ENCODE assay signal across 15 cellular contexts in genomic region chr13:44403720-44404063, GRCh38. TPM values are rescaled to one million over a fixed set of nuclear protein-coding genes. Genes with fewer than 3 reads are reported as not detected.
DNase-seq lines count a peak whose midpoint lies in the region; ATAC-seq, FAIRE-seq and TF ChIP-seq lines count a peak whose summit lies in the region.
"Had no signal": no experiment of that assay in that cellular context is flagged by ENCODE, and none has a peak within 500 bp of the region (broad histone marks: within the 10 kb centered on the region; RNA-seq: fewer than 3 reads in every experiment).

No MANE protein-coding gene starts in this region.

- no peaks in the 10 kb centered on the region for H3K27me3 ChIP-seq in GM23338 (ENCODE audit: insufficient read depth)
- H3K27me3 ChIP-seq in NT2/D1 (ENCODE audit: insufficient read depth, insufficient read length): no peaks in the 10 kb centered on the region
- no peaks in the 10 kb centered on the region for H3K27me3 ChIP-seq in foreskin keratinocyte
- H3K27me3 ChIP-seq in pancreas: no peaks in the 10 kb centered on the region
- no peaks in the 10 kb centered on the region for H3K27me3 ChIP-seq in gastrocnemius medialis

- DNase-seq in GM23338 (ENCODE audit: low spot score) (peak; percentile 35), NT2/D1 (ENCODE audit: low read depth, low spot score) (no peak), foreskin keratinocyte (no peak), pancreas (no peak), gastrocnemius medialis (no peak)
- DNase-seq: activated CD4-positive, alpha-beta memory T cell treated with anti-CD3 and anti-CD28 coated beads for 36 hours; effector CD8-positive, alpha-beta T cell; foreskin fibroblast; kidney glomerular epithelial cell; naive B cell; NCI-H524 had no signal

- peak overlapping the region; percentile 51 for H3K9ac ChIP-seq in NT2/D1 (ENCODE audit: insufficient read length, low read depth)

- H3K9me3 ChIP-seq in NT2/D1 (ENCODE audit: insufficient read depth, low read length) (no peaks in the 10 kb centered on the region), pancreas (no peaks in the 10 kb centered on the region), gastrocnemius medialis (no peaks in the 10 kb centered on the region)

- ATAC-seq in GM23338: peak; percentile 60
- ATAC-seq in foreskin keratinocyte: peak; percentile 53
- ATAC-seq in pancreas: peak; percentile 36 to 57 (median 45)
- no peak for ATAC-seq in stimulated activated memory B cell treated with anti-CD40 and anti-IgM and Interleukin-4, amounts not matched to agents 10 μg/mL and 1 μg/mL and 100 μg/mL, for 72 hours
- ATAC-seq in HG03097 (IDR thresholded peaks at IDR 0.05; ENCODE audit: low FRiP score, unreplicated experiment): no peak
- no peak for ATAC-seq in GM19463 (IDR thresholded peaks at IDR 0.05; ENCODE audit: unreplicated experiment)
- no peak for ATAC-seq in gastrocnemius medialis
- ATAC-seq: activated T-helper 17 cell treated with anti-CD3 and anti-CD28 coated beads, Interleukin-2, amount 50 U/mL, for 72 hours had no signal

- peak overlapping the region; percentile 24; the same call in 1 of the 2 replicates for H3K27ac Mint-ChIP-seq in GM23338
- no peak overlapping the region for H3K27ac Mint-ChIP-seq in stimulated activated memory B cell treated with anti-CD40 and anti-IgM and Interleukin-4, amounts not matched to agents 10 μg/mL and 1 μg/mL and 100 μg/mL, for 72 hours
- H3K27ac Mint-ChIP-seq: activated CD4-positive, alpha-beta memory T cell treated with anti-CD3 and anti-CD28 coated beads for 36 hours; activated T-helper 17 cell treated with anti-CD3 and anti-CD28 coated beads, Interleukin-2, amount 50 U/mL, for 72 hours had no signal

- H3K36me3 ChIP-seq in GM23338 (ENCODE audit: insufficient read depth): no peaks in the 10 kb centered on the region
- no peaks in the 10 kb centered on the region for H3K36me3 ChIP-seq in NT2/D1 (ENCODE audit: insufficient read depth, insufficient read length, low read length)
- H3K36me3 ChIP-seq in pancreas: no peaks in the 10 kb centered on the region
- no peaks in the 10 kb centered on the region for H3K36me3 ChIP-seq in gastrocnemius medialis

- WGBS in pancreas, 2 donors: 69 to 72% methylated on average over 7 of the region's 7 CpGs

- peaks cover 5% of the 10 kb centered on the region for H3K27me3 Mint-ChIP-seq in GM23338 (ENCODE audit: insufficient read depth, low read depth, poor library complexity)
- peaks cover 34% of the 10 kb centered on the region for H3K27me3 Mint-ChIP-seq in stimulated activated memory B cell treated with anti-CD40 and anti-IgM and Interleukin-4, amounts not matched to agents 10 μg/mL and 1 μg/mL and 100 μg/mL, for 72 hours

- in situ Hi-C loops in gastrocnemius medialis (cut with MboI; ENCODE audit: low sequenced_read_pairs in 4 of 4): no loop called here

- H3K4me3 ChIP-seq in GM23338: peak overlapping the region; percentile 41
- H3K4me3 ChIP-seq in NT2/D1 (ENCODE audit: insufficient read length, low read depth): peak overlapping the region; percentile 28
- no peak overlapping the region for H3K4me3 ChIP-seq in pancreas
- H3K4me3 ChIP-seq in gastrocnemius medialis: no peak overlapping the region

- no peak for FAIRE-seq in pancreas (lab: Jason Lieb, UNC)

- no peaks in the 10 kb centered on the region for H3K79me2 ChIP-seq in GM23338 (replicated peaks; ENCODE audit: insufficient read depth)

- no peaks in the 10 kb centered on the region for H3K9me2 ChIP-seq in GM23338 (ENCODE audit: insufficient read depth)

- H3K36me3 Mint-ChIP-seq in GM23338 (ENCODE audit: low read depth): no peaks in the 10 kb centered on the region
- no peaks in the 10 kb centered on the region for H3K36me3 Mint-ChIP-seq in stimulated activated memory B cell treated with anti-CD40 and anti-IgM and Interleukin-4, amounts not matched to agents 10 μg/mL and 1 μg/mL and 100 μg/mL, for 72 hours
- H3K36me3 Mint-ChIP-seq: activated CD4-positive, alpha-beta memory T cell treated with anti-CD3 and anti-CD28 coated beads for 36 hours; naive B cell had no signal

- peaks cover 65% of the 10 kb centered on the region for H3K4me1 Mint-ChIP-seq in GM23338
- H3K4me1 Mint-ChIP-seq in stimulated activated memory B cell treated with anti-CD40 and anti-IgM and Interleukin-4, amounts not matched to agents 10 μg/mL and 1 μg/mL and 100 μg/mL, for 72 hours: no peaks in the 10 kb centered on the region
- H3K4me1 Mint-ChIP-seq: activated T-helper 17 cell treated with anti-CD3 and anti-CD28 coated beads, Interleukin-2, amount 50 U/mL, for 72 hours; naive B cell had no signal

- H3K9me3 Mint-ChIP-seq in GM23338: no peaks in the 10 kb centered on the region
- no peaks in the 10 kb centered on the region for H3K9me3 Mint-ChIP-seq in stimulated activated memory B cell treated with anti-CD40 and anti-IgM and Interleukin-4, amounts not matched to agents 10 μg/mL and 1 μg/mL and 100 μg/mL, for 72 hours
- H3K9me3 Mint-ChIP-seq: activated CD4-positive, alpha-beta memory T cell treated with anti-CD3 and anti-CD28 coated beads for 36 hours; activated T-helper 17 cell treated with anti-CD3 and anti-CD28 coated beads, Interleukin-2, amount 50 U/mL, for 72 hours; naive B cell had no signal

- 0 out of 2 replicates have a peak, but pooled peaks cover 2% of the 10 kb centered on the region for H3F3A ChIP-seq in GM23338 (replicated peaks; ENCODE audit: low read depth)

- no peaks in the 10 kb centered on the region for H4K20me1 ChIP-seq in GM23338 (replicated peaks; ENCODE audit: insufficient read depth)

- H3K4me2 ChIP-seq in GM23338: peak overlapping the region; percentile 85

- peak overlapping the region; percentile 94 for H2AFZ ChIP-seq in GM23338

- H3K4me3 Mint-ChIP-seq in GM23338: peak overlapping the region; percentile 47
- no peak overlapping the region for H3K4me3 Mint-ChIP-seq in stimulated activated memory B cell treated with anti-CD40 and anti-IgM and Interleukin-4, amounts not matched to agents 10 μg/mL and 1 μg/mL and 100 μg/mL, for 72 hours
- H3K4me3 Mint-ChIP-seq: activated CD4-positive, alpha-beta memory T cell treated with anti-CD3 and anti-CD28 coated beads for 36 hours; activated T-helper 17 cell treated with anti-CD3 and anti-CD28 coated beads, Interleukin-2, amount 50 U/mL, for 72 hours had no signal

- TF ChIP-seq CTCF in GM23338 (conservative IDR thresholded peaks at IDR 0.05; ENCODE audit: low read depth in 2 of 2) (no peak), foreskin keratinocyte (conservative IDR thresholded peaks at IDR 0.05) (no peak), pancreas (IDR thresholded peaks at IDR 0.05) (no peak), gastrocnemius medialis (IDR thresholded peaks at IDR 0.05 in 4 of 5, conservative IDR thresholded peaks at IDR 0.05 in 1 of 5) (no peak)

- TF ChIP-seq POLR2A in gastrocnemius medialis (IDR thresholded peaks at IDR 0.05): no peak

- H3K4me1 ChIP-seq in GM23338 (ENCODE audit: insufficient read depth): peaks cover 69% of the 10 kb centered on the region
- H3K4me1 ChIP-seq in NT2/D1 (ENCODE audit: insufficient read depth, insufficient read length): peaks cover 12% of the 10 kb centered on the region
- H3K4me1 ChIP-seq in foreskin keratinocyte: peaks cover 14% of the 10 kb centered on the region
- H3K4me1 ChIP-seq in pancreas: peaks cover 0 to 6% (median 0%) of the 10 kb centered on the region in 3 donors
- no peaks in the 10 kb centered on the region for H3K4me1 ChIP-seq in gastrocnemius medialis

- intact Hi-C loops in pancreas (cut with DNase I) (no loop called here), gastrocnemius medialis (cut with DNase I; ENCODE audit: low total_unique reads) (no loop called here)

- H3K27ac ChIP-seq in GM23338 (ENCODE audit: low read depth): peak overlapping the region; percentile 70; the same call in 1 of the 2 replicates
- no peak overlapping the region for H3K27ac ChIP-seq in foreskin keratinocyte
- H3K27ac ChIP-seq in pancreas: peak overlapping the region in 2 of 4 donors; percentile 10 to 36
- H3K27ac ChIP-seq in gastrocnemius medialis: no peak overlapping the region

TF ChIP-seq in GM23338, 12 proteins besides CTCF, POLR2A, EP300 and RAD21:
- no peak for TF ChIP-seq POLR2AphosphoS5 (IDR thresholded peaks at IDR 0.05; ENCODE audit: low read depth)
- 0 out of 2 replicates have a peak, but pooled peaks have one; percentile 10 for TF ChIP-seq CREB1 (CRISPR knock-in tag; IDR thresholded peaks at IDR 0.05; ENCODE audit: low read depth)
- TF ChIP-seq EZH2 (IDR thresholded peaks at IDR 0.05; ENCODE audit: low read depth, unreplicated experiment): no peak
- no peak for TF ChIP-seq ZNF114 (CRISPR knock-in tag; IDR thresholded peaks at IDR 0.05)
- TF ChIP-seq REST (IDR thresholded peaks at IDR 0.05; ENCODE audit: unreplicated experiment): no peak

RNA-seq across cellular contexts. Expression of gene SERP2, which starts 30.1 kb away (rescaled TPM):
- 0.59 and 3.4 TPM in 2 replicates for total RNA-seq in GM23338 (2014; rRNA removed; shearing (Covaris generic))
- polyA plus RNA-seq in GM23338 (2016; fragmentation: Nextera tagmentation; extraction: Ambion mirVana) (2.9 and 3.4 TPM in 2 replicates), foreskin keratinocyte (6.7 and 7.7 TPM in 2 replicates), pancreas (10 to 100 TPM in 1 of 2 donors, 1 to 10 TPM in 1; 3.3 to 13.8 TPM)
- total RNA-seq in foreskin keratinocyte (4.9 and 6.0 TPM in 2 replicates), pancreas (1 to 10 TPM; 1.2 to 2.7 (median 1.6) TPM), gastrocnemius medialis (1 to 10 TPM in 3 of 4 donors, under 1 TPM in 1; 0.76 to 3.7 (median 1.7) TPM)
- total RNA-seq: activated CD4-positive, alpha-beta memory T cell treated with anti-CD3 and anti-CD28 coated beads for 36 hours; activated T-helper 17 cell treated with anti-CD3 and anti-CD28 coated beads, Interleukin-2, amount 50 U/mL, for 72 hours had no signal

Comparison
In these comparisons a context has a peak if more than half of its experiments do, and no peak if none do; other contexts are left out.
1. ATAC-seq: peak in GM23338 (single experiment), foreskin keratinocyte (single experiment) and pancreas (4 of 4); none in stimulated activated memory B cell treated with anti-CD40 and anti-IgM and Interleukin-4, amounts not matched to agents 10 μg/mL and 1 μg/mL and 100 μg/mL, for 72 hours (single experiment), HG03097 (single experiment), GM19463 (single experiment) and gastrocnemius medialis (0 of 2).
2. H3K4me3 ChIP-seq: peak in GM23338 (single experiment) and NT2/D1 (single experiment); none in pancreas (0 of 4) and gastrocnemius medialis (0 of 4).